ENCODE assay signal across 1 cellular context in genomic region chr3:141415959-141416358, GRCh38.
TF ChIP-seq lines count a peak whose summit lies in the region.

No MANE protein-coding gene starts in this region.

TF ChIP-seq in SK-N-SH, 30 proteins besides CTCF, POLR2A, EP300 and RAD21 (continued from another document):
- TF ChIP-seq PBX3 (IDR thresholded peaks at IDR 0.05) (no peak), JUND (IDR thresholded peaks at IDR 0.05) (no peak), RXRA (IDR thresholded peaks at IDR 0.05; ENCODE audit: borderline replicate concordance, low read depth) (no peak), IRF3 (IDR thresholded peaks at IDR 0.05; ENCODE audit: low read depth, low read length) (no peak)
TF ChIP-seq in SK-N-SH: peak in this region for 0.
